14 cellular contexts compared by ENCODE assay signal in genomic region chr7:132402751-132403245, GRCh38.
A peak's percentile ranks its signal among the peaks of the same experiment; 100 is the strongest.
DNase-seq lines count a peak whose midpoint lies in the region; ATAC-seq and TF ChIP-seq lines count a peak whose summit lies in the region.
"Had no signal": no experiment of that assay in that cellular context is flagged by ENCODE, and none has a peak within 500 bp of the region (broad histone marks: within the 10 kb centered on the region; RNA-seq: fewer than 3 reads in every experiment).

No MANE protein-coding gene starts in this region.

- no peak overlapping the region for H2AFZ ChIP-seq in smooth muscle cell (ENCODE audit: low read depth)

- peak overlapping the region in 3 of 5 experiments; percentile 22 to 69 (median 33) for H3K4me3 Mint-ChIP-seq in brain
- H3K4me3 Mint-ChIP-seq: memory B cell had no signal

- H3K27ac Mint-ChIP-seq in brain: peak overlapping the region; percentile 43 to 95 (median 80)
- H3K27ac Mint-ChIP-seq: memory B cell, progenitor cell of endocrine pancreas had no signal

- no peaks in the 10 kb centered on the region for H3K27me3 Mint-ChIP-seq in brain

- no peaks in the 10 kb centered on the region for H3K36me3 Mint-ChIP-seq in brain
- H3K36me3 Mint-ChIP-seq: memory B cell had no signal

- WGBS in smooth muscle cell (ENCODE audit: low lambda C conversion rate): 87% methylated on average over 8 of the region's 8 CpGs

- no peak for ATAC-seq in HG02610 (IDR thresholded peaks at IDR 0.05; ENCODE audit: unreplicated experiment)

- TF ChIP-seq CTCF in brain (conservative IDR thresholded peaks at IDR 0.05): no peak
- no peak for TF ChIP-seq CTCF in right atrium auricular region (IDR thresholded peaks at IDR 0.05)
- no peak for TF ChIP-seq CTCF in smooth muscle cell (IDR thresholded peaks at IDR 0.05; ENCODE audit: borderline replicate concordance, insufficient read depth, poor library complexity, severe bottlenecking)

- H3K9ac ChIP-seq in subcutaneous abdominal adipose tissue (ENCODE audit: low read length in 5 of 5) (peak overlapping the region; percentile 9 to 67 (median 21)), smooth muscle cell (ENCODE audit: low read depth) (no peak overlapping the region)

- in situ Hi-C loops in HAP-1 (cut with MboI; ENCODE audit: low sequenced_read_pairs): no loop called here

- peak overlapping the region; percentile 48 to 78 for H3K27ac ChIP-seq in right atrium auricular region
- peak overlapping the region; percentile 90 for H3K27ac ChIP-seq in subcutaneous abdominal adipose tissue (ENCODE audit: low read depth, low read length)
- no peak overlapping the region for H3K27ac ChIP-seq in smooth muscle cell (ENCODE audit: low read depth)

- no peaks in the 10 kb centered on the region for H3K9me3 ChIP-seq in right atrium auricular region
- no peaks in the 10 kb centered on the region for H3K9me3 ChIP-seq in subcutaneous abdominal adipose tissue (ENCODE audit: control insufficient read depth in 5 of 5, low read length in 5 of 5)
- no peaks in the 10 kb centered on the region for H3K9me3 ChIP-seq in smooth muscle cell (replicated peaks; ENCODE audit: low read depth)
- no peaks in the 10 kb centered on the region for H3K9me3 ChIP-seq in HAP-1

- H3K36me3 ChIP-seq in right atrium auricular region: no peaks in the 10 kb centered on the region
- no peaks in the 10 kb centered on the region for H3K36me3 ChIP-seq in subcutaneous abdominal adipose tissue (ENCODE audit: control insufficient read depth in 5 of 5, insufficient read depth in 5 of 5, low read length in 5 of 5)
- H3K36me3 ChIP-seq in smooth muscle cell (ENCODE audit: low read depth): no peaks in the 10 kb centered on the region
- H3K36me3 ChIP-seq in HAP-1 (replicated peaks): no peaks in the 10 kb centered on the region

- H4K20me1 ChIP-seq in smooth muscle cell (ENCODE audit: low read depth): no peaks in the 10 kb centered on the region

- H3K27me3 ChIP-seq in right atrium auricular region (no peaks in the 10 kb centered on the region), subcutaneous abdominal adipose tissue (ENCODE audit: control insufficient read depth in 5 of 5, insufficient read depth in 4 of 5, low read length in 5 of 5) (no peaks in the 10 kb centered on the region), smooth muscle cell (ENCODE audit: low read depth) (no peaks in the 10 kb centered on the region), HAP-1 (ENCODE audit: low read depth) (no peaks in the 10 kb centered on the region)

- no peaks in the 10 kb centered on the region for H3K79me2 ChIP-seq in smooth muscle cell (ENCODE audit: low read depth)

- no peak overlapping the region for H3K4me3 ChIP-seq in right atrium auricular region
- H3K4me3 ChIP-seq in subcutaneous abdominal adipose tissue (ENCODE audit: low read depth in 1 of 5, low read length in 5 of 5): peak overlapping the region in 1 of 5 donors; percentile 8
- H3K4me3 ChIP-seq in smooth muscle cell: no peak overlapping the region
- no peak overlapping the region for H3K4me3 ChIP-seq in HAP-1

- H3K9me3 Mint-ChIP-seq in brain: peaks cover 0 to 4% (median 0%) of the 10 kb centered on the region in 5 experiments

- peaks cover 0 to 47% of the 10 kb centered on the region in 2 donors for H3K4me1 ChIP-seq in right atrium auricular region
- peaks cover 15 to 69% (median 59%) of the 10 kb centered on the region in 5 donors for H3K4me1 ChIP-seq in subcutaneous abdominal adipose tissue (ENCODE audit: control insufficient read depth in 5 of 5, insufficient read depth in 5 of 5, low read length in 5 of 5)
- H3K4me1 ChIP-seq in smooth muscle cell (ENCODE audit: low read depth): no peaks in the 10 kb centered on the region
- no peaks in the 10 kb centered on the region for H3K4me1 ChIP-seq in HAP-1
- H3K4me1 ChIP-seq: Caco-2 had no signal

- no peak overlapping the region for H3K4me2 ChIP-seq in smooth muscle cell

- peaks cover 6% of the 10 kb centered on the region for H3F3A ChIP-seq in smooth muscle cell (ENCODE audit: low read depth)

- peaks cover 72% of the 10 kb centered on the region for H3K4me1 Mint-ChIP-seq in brain
- H3K4me1 Mint-ChIP-seq: memory B cell had no signal

- peak; percentile 51 for DNase-seq in NCI-H2029 (lab: John Stamatoyannopoulos, UW)
- DNase-seq in right atrium auricular region (ENCODE audit: low spot score): peak; percentile 73
- DNase-seq in smooth muscle cell (lab: John Stamatoyannopoulos, UW; ENCODE audit: unreplicated experiment): no peak
- no peak for DNase-seq in HAP-1 (ENCODE audit: low spot score in 2 of 2)
- no peak for DNase-seq in HPDE6-E6E7 (ENCODE audit: extremely low spot score)
- DNase-seq: Caco-2; effector CD8-positive, alpha-beta T cell; NCI-H2081; T1000 had no signal

Comparison
In these comparisons a context has a peak if more than half of its experiments do, and no peak if none do; other contexts are left out.
1. DNase-seq: peak in NCI-H2029 (single experiment) and right atrium auricular region (single experiment); none in smooth muscle cell (single experiment), HAP-1 (0 of 2) and HPDE6-E6E7 (single experiment).